Comparison of ENCODE assay signal across 3 cellular contexts in genomic region chr9:128634111-128634510, GRCh38.
TF ChIP-seq lines count a peak whose summit lies in the region.

No MANE protein-coding gene starts in this region.

TF ChIP-seq in SK-N-SH, 30 proteins besides CTCF, POLR2A, EP300 and RAD21:
- TF ChIP-seq, protein P1, sequence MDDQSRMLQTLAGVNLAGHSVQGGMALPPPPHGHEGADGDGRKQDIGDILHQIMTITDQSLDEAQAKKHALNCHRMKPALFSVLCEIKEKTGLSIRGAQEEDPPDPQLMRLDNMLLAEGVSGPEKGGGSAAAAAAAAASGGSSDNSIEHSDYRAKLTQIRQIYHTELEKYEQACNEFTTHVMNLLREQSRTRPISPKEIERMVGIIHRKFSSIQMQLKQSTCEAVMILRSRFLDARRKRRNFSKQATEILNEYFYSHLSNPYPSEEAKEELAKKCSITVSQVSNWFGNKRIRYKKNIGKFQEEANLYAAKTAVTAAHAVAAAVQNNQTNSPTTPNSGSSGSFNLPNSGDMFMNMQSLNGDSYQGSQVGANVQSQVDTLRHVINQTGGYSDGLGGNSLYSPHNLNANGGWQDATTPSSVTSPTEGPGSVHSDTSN (IDR thresholded peaks at IDR 0.05): no peak
- no peak for TF ChIP-seq NRF1 (IDR thresholded peaks at IDR 0.05; ENCODE audit: low read depth, low read length)
- TF ChIP-seq CHD2 (IDR thresholded peaks at IDR 0.05; ENCODE audit: low read length, partially characterized antibody): no peak
- TF ChIP-seq, protein P2, sequence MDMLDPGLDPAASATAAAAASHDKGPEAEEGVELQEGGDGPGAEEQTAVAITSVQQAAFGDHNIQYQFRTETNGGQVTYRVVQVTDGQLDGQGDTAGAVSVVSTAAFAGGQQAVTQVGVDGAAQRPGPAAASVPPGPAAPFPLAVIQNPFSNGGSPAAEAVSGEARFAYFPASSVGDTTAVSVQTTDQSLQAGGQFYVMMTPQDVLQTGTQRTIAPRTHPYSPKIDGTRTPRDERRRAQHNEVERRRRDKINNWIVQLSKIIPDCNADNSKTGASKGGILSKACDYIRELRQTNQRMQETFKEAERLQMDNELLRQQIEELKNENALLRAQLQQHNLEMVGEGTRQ (IDR thresholded peaks at IDR 0.05; ENCODE audit: borderline replicate concordance, low read depth, low read length): no peak
- no peak for TF ChIP-seq YY1 (IDR thresholded peaks at IDR 0.05; ENCODE audit: low read depth)
- no peak for TF ChIP-seq FOXM1 (IDR thresholded peaks at IDR 0.05; ENCODE audit: low read depth)
- TF ChIP-seq, protein P3, sequence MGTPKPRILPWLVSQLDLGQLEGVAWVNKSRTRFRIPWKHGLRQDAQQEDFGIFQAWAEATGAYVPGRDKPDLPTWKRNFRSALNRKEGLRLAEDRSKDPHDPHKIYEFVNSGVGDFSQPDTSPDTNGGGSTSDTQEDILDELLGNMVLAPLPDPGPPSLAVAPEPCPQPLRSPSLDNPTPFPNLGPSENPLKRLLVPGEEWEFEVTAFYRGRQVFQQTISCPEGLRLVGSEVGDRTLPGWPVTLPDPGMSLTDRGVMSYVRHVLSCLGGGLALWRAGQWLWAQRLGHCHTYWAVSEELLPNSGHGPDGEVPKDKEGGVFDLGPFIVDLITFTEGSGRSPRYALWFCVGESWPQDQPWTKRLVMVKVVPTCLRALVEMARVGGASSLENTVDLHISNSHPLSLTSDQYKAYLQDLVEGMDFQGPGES (IDR thresholded peaks at IDR 0.05; ENCODE audit: low read depth, low read length): no peak
- TF ChIP-seq TEAD4 (IDR thresholded peaks at IDR 0.05; ENCODE audit: borderline replicate concordance, insufficient read depth): no peak
- TF ChIP-seq POLR2AphosphoS5 (IDR thresholded peaks at IDR 0.05; ENCODE audit: low read depth, low read length): no peak
- no peak for TF ChIP-seq ELF1 (IDR thresholded peaks at IDR 0.05)
- no peak for TF ChIP-seq FOXJ3 (CRISPR knock-in tag; IDR thresholded peaks at IDR 0.05)
- no peak for TF ChIP-seq NFIC (IDR thresholded peaks at IDR 0.05; ENCODE audit: borderline replicate concordance)
TF ChIP-seq in SK-N-SH: peak in this region for 0.

TF ChIP-seq in SK-N-SH treated with all-trans-retinoic acid at 6 μM for 48 hours, 23 proteins besides CTCF, POLR2A, EP300 and RAD21 (continued from another document):
- TF ChIP-seq, protein P4, sequence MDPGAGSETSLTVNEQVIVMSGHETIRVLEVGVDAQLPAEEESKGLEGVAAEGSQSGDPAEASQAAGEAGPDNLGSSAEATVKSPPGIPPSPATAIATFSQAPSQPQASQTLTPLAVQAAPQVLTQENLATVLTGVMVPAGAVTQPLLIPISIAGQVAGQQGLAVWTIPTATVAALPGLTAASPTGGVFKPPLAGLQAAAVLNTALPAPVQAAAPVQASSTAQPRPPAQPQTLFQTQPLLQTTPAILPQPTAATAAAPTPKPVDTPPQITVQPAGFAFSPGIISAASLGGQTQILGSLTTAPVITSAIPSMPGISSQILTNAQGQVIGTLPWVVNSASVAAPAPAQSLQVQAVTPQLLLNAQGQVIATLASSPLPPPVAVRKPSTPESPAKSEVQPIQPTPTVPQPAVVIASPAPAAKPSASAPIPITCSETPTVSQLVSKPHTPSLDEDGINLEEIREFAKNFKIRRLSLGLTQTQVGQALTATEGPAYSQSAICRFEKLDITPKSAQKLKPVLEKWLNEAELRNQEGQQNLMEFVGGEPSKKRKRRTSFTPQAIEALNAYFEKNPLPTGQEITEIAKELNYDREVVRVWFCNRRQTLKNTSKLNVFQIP (CRISPR knock-in tag; IDR thresholded peaks at IDR 0.05; ENCODE audit: borderline replicate concordance, low read depth): no peak
- no peak for TF ChIP-seq PPARA (CRISPR knock-in tag; IDR thresholded peaks at IDR 0.05; ENCODE audit: borderline replicate concordance)
- TF ChIP-seq ISL1 (CRISPR knock-in tag; IDR thresholded peaks at IDR 0.05): no peak
- no peak for TF ChIP-seq OSR1 (CRISPR knock-in tag; IDR thresholded peaks at IDR 0.05)

TF ChIP-seq in GM23338, 12 proteins besides CTCF, POLR2A, EP300 and RAD21 (continued from another document):
- TF ChIP-seq ZNF462 (CRISPR knock-in tag; IDR thresholded peaks at IDR 0.05) (no peak), NANOG (IDR thresholded peaks at IDR 0.05; ENCODE audit: borderline replicate concordance) (no peak), STAT1 (IDR thresholded peaks at IDR 0.05; ENCODE audit: unreplicated experiment) (no peak), CREB1 (CRISPR knock-in tag; IDR thresholded peaks at IDR 0.05; ENCODE audit: low read depth) (no peak), JUNB (IDR thresholded peaks at IDR 0.05; ENCODE audit: unreplicated experiment) (no peak)
